ENCODE assay signal across 19 cellular contexts in genomic region chr9:135262248-135262647, GRCh38.
"Had no signal": no experiment of that assay in that cellular context is flagged by ENCODE, and none has a peak within 500 bp of the region (broad histone marks: within the 10 kb centered on the region; RNA-seq: fewer than 3 reads in every experiment).

No MANE protein-coding gene starts in this region.

- DNase-seq: activated CD4-positive, alpha-beta T cell treated with anti-CD3 and anti-CD28 coated beads for 4 hours; activated CD8-positive, alpha-beta memory T cell treated with anti-CD3 and anti-CD28 coated beads, Interleukin-2, amount 50 U/mL, for 4 hours; activated CD8-positive, alpha-beta T cell treated with anti-CD3 and anti-CD28 coated beads for 36 hours; activated naive CD4-positive, alpha-beta T cell treated with anti-CD3 and anti-CD28 coated beads, Interleukin-2, amount 50 U/mL, for 16 hours; activated naive CD8-positive, alpha-beta T cell treated with anti-CD3 and anti-CD28 coated beads, Interleukin-2, amount 10 ng/mL, durations not matched to agents 7 days and 5 days; body of pancreas; NCI-H1105; NCI-H1436; NCI-H1694 treated with DMSO at 0.1 percent for 48 hours; NCI-H2029 treated with DMSO at 0.1 percent for 48 hours; NCI-H524; Peyer's patch; SHP77; SW 1271 had no signal

- H3K27ac ChIP-seq: ascending aorta, body of pancreas, Peyer's patch, SJSA1 had no signal

- H3K4me3 Mint-ChIP-seq: activated CD8-positive, alpha-beta T cell treated with anti-CD3 and anti-CD28 coated beads for 36 hours; activated naive CD8-positive, alpha-beta T cell treated with anti-CD3 and anti-CD28 coated beads, Interleukin-2, amount 10 ng/mL, durations not matched to agents 7 days and 5 days; central memory CD8-positive, alpha-beta T cell had no signal

- H3K36me3 ChIP-seq: ascending aorta, Peyer's patch, SJSA1 had no signal

- H3K36me3 Mint-ChIP-seq: activated naive CD8-positive, alpha-beta T cell treated with anti-CD3 and anti-CD28 coated beads, Interleukin-2, amount 10 ng/mL, durations not matched to agents 7 days and 5 days had no signal

- H3K27me3 ChIP-seq: ascending aorta, body of pancreas, Peyer's patch, SJSA1 had no signal

- H3K4me1 Mint-ChIP-seq: activated naive CD8-positive, alpha-beta T cell treated with anti-CD3 and anti-CD28 coated beads, Interleukin-2, amount 10 ng/mL, durations not matched to agents 7 days and 5 days; central memory CD8-positive, alpha-beta T cell had no signal

- H3K27me3 Mint-ChIP-seq: activated CD8-positive, alpha-beta T cell treated with anti-CD3 and anti-CD28 coated beads for 36 hours; activated naive CD8-positive, alpha-beta T cell treated with anti-CD3 and anti-CD28 coated beads, Interleukin-2, amount 10 ng/mL, durations not matched to agents 7 days and 5 days had no signal

- H3K27ac Mint-ChIP-seq: activated CD8-positive, alpha-beta T cell treated with anti-CD3 and anti-CD28 coated beads for 36 hours; activated naive CD8-positive, alpha-beta T cell treated with anti-CD3 and anti-CD28 coated beads, Interleukin-2, amount 10 ng/mL, durations not matched to agents 7 days and 5 days had no signal

- ATAC-seq: activated CD4-positive, CD25-positive, alpha-beta regulatory T cell treated with anti-CD3 and anti-CD28 coated beads, Interleukin-2, amount 50 U/mL, for 24 hours; activated CD8-positive, alpha-beta T cell treated with anti-CD3 and anti-CD28 coated beads for 36 hours; body of pancreas; SK-N-SH treated with all-trans-retinoic acid at 6 μM for 48 hours had no signal

- H3K9me3 Mint-ChIP-seq: activated CD8-positive, alpha-beta T cell treated with anti-CD3 and anti-CD28 coated beads for 36 hours; activated naive CD8-positive, alpha-beta T cell treated with anti-CD3 and anti-CD28 coated beads, Interleukin-2, amount 10 ng/mL, durations not matched to agents 7 days and 5 days; central memory CD8-positive, alpha-beta T cell had no signal

- H3K9me3 ChIP-seq: ascending aorta, body of pancreas, Peyer's patch, SJSA1 had no signal

- H3K4me3 ChIP-seq: ascending aorta, body of pancreas, Peyer's patch, SJSA1 had no signal

- H3K4me1 ChIP-seq: ascending aorta, body of pancreas, Peyer's patch, SJSA1 had no signal
